ENCODE assay signal across 8 cellular contexts in the genomic region with DNA sequence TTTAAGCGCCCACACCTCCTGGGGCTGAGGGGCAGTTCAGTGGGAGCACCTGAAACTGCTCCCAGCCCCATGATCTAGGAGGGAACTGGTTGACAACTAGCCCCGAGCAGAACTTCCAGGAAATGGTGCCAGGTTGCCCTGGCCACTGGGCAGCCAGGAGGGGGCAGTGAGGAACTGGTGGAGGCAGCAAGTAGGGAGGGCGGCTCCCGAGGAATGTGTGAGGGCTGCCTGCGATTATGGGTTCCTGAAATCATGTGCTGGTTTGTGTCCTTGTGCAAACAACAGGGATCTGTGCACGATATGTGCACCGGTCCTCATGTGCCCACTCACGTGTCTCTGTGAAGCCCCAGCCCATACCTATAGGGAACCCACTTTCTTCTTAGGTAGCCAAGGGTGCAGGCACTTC. TPM values are rescaled to one million over a fixed set of nuclear protein-coding genes. Genes with fewer than 3 reads are reported as not detected.
DNase-seq lines count a peak whose midpoint lies in the region; ATAC-seq and TF ChIP-seq lines count a peak whose summit lies in the region.

No MANE protein-coding gene starts in this region.

- no peaks in the 10 kb centered on the region for H3K27me3 Mint-ChIP-seq in chondrocyte (ENCODE audit: low read depth)

- H3K27ac ChIP-seq in stomach smooth muscle (ENCODE audit: low read length), result peak overlapping the region; percentile 81

- peak overlapping the region in 1 of 2 donors; percentile 23 for H3K9ac ChIP-seq in stomach smooth muscle (ENCODE audit: low read length in 2 of 2)

- H3K4me1 ChIP-seq in stomach smooth muscle (ENCODE audit: control insufficient read depth, insufficient read depth, low read length), result peaks cover 63% of the 10 kb centered on the region

- peak; percentile 29; the same call in 1 of the 2 replicates for TF ChIP-seq CTCF in LNCAP (IDR thresholded peaks at IDR 0.05)
- peak; percentile 77 for TF ChIP-seq CTCF in chondrocyte (IDR thresholded peaks at IDR 0.05)

- no peaks in the 10 kb centered on the region for H3K9me3 ChIP-seq in stomach smooth muscle (ENCODE audit: control insufficient read depth in 2 of 2, low read length in 2 of 2)

- H3K4me3 Mint-ChIP-seq in chondrocyte (ENCODE audit: unreplicated experiment), result no peak overlapping the region

- ATAC-seq in left lobe of liver (peak; percentile 72), GM19452 (IDR thresholded peaks at IDR 0.05; ENCODE audit: unreplicated experiment) (no peak)
- no peak for ATAC-seq in activated naive CD4-positive, alpha-beta T cell treated with anti-CD3 and anti-CD28 coated beads, Interleukin-2, amount 50 U/mL, for 72 hours

- H3K4me1 Mint-ChIP-seq in chondrocyte (ENCODE audit: low read depth), result peaks cover 46% of the 10 kb centered on the region

- no peaks in the 10 kb centered on the region for H3K9me3 Mint-ChIP-seq in chondrocyte (ENCODE audit: low read depth)
- no peaks in the 10 kb centered on the region for H3K9me3 Mint-ChIP-seq in activated naive CD4-positive, alpha-beta T cell treated with anti-CD3 and anti-CD28 coated beads, Interleukin-2, amount 50 U/mL, for 72 hours

- H3K27me3 ChIP-seq in stomach smooth muscle (ENCODE audit: control insufficient read depth in 1 of 2, insufficient read depth in 2 of 2, low read length in 2 of 2), result peaks cover 0 to 3% of the 10 kb centered on the region in 2 donors

- H3K36me3 ChIP-seq in stomach smooth muscle (ENCODE audit: control insufficient read depth in 2 of 2, insufficient read depth in 2 of 2, low read length in 2 of 2), result peaks cover 3 to 7% of the 10 kb centered on the region in 2 donors

- H3K36me3 Mint-ChIP-seq in chondrocyte (ENCODE audit: low read depth), result peaks cover 3% of the 10 kb centered on the region
- H3K36me3 Mint-ChIP-seq in activated naive CD4-positive, alpha-beta T cell treated with anti-CD3 and anti-CD28 coated beads, Interleukin-2, amount 50 U/mL, for 72 hours, result no peaks in the 10 kb centered on the region

- DNase-seq in EH (ENCODE audit: low read depth) (peak; percentile 68), chondrocyte (ENCODE audit: low spot score) (no peak), left lobe of liver (ENCODE audit: low spot score) (peak; percentile 56), NCI-H128 (lab: John Stamatoyannopoulos, UW; ENCODE audit: unreplicated experiment) (no peak)
- no peak for DNase-seq in activated naive CD4-positive, alpha-beta T cell treated with anti-CD3 and anti-CD28 coated beads, Interleukin-2, amount 50 U/mL, for 72 hours (ENCODE audit: low spot score in 2 of 2)

- peak overlapping the region; percentile 90 for H3K27ac Mint-ChIP-seq in chondrocyte (ENCODE audit: unreplicated experiment)
- H3K27ac Mint-ChIP-seq in activated naive CD4-positive, alpha-beta T cell treated with anti-CD3 and anti-CD28 coated beads, Interleukin-2, amount 50 U/mL, for 72 hours, result peak overlapping the region in 1 of 2 donors; percentile 39

- peak overlapping the region in 1 of 2 donors; percentile 15 for H3K4me3 ChIP-seq in stomach smooth muscle (ENCODE audit: low read length in 2 of 2)

RNA-seq across cellular contexts. Expression of a gene that starts 9.9 kb away (rescaled TPM):
- total RNA-seq in chondrocyte (0.26 to 0.56 TPM (median 0.32 TPM) in 3 replicates), left lobe of liver (not detected)
- under 1 TPM; 0.25 to 0.72 TPM for total RNA-seq in activated naive CD4-positive, alpha-beta T cell treated with anti-CD3 and anti-CD28 coated beads, Interleukin-2, amount 50 U/mL, for 72 hours

RNA-seq across cellular contexts. Expression of a gene that starts 19.2 kb away (rescaled TPM):
- total RNA-seq in chondrocyte, result not detected in 3 replicates
- total RNA-seq in left lobe of liver, result not detected
- not detected for total RNA-seq in activated naive CD4-positive, alpha-beta T cell treated with anti-CD3 and anti-CD28 coated beads, Interleukin-2, amount 50 U/mL, for 72 hours

RNA-seq across cellular contexts. Expression of a gene that starts 27.7 kb away (rescaled TPM):
- total RNA-seq in chondrocyte (not detected in 3 replicates), left lobe of liver (101 TPM)
- total RNA-seq in activated naive CD4-positive, alpha-beta T cell treated with anti-CD3 and anti-CD28 coated beads, Interleukin-2, amount 50 U/mL, for 72 hours, result not detected

RNA-seq across cellular contexts. Expression of a gene that starts 35.6 kb away (rescaled TPM):
- total RNA-seq in chondrocyte (42.0 to 54.0 TPM (median 50.3 TPM) in 3 replicates), left lobe of liver (7.1 TPM)
- total RNA-seq in activated naive CD4-positive, alpha-beta T cell treated with anti-CD3 and anti-CD28 coated beads, Interleukin-2, amount 50 U/mL, for 72 hours, result 10 to 100 TPM in 1 of 2 donors, 1 to 10 TPM in 1; 5.5 to 14.7 TPM

Comparison
In these comparisons a context has a peak if more than half of its experiments do, and no peak if none do; other contexts are left out.
1. DNase-seq: peak in EH (single experiment) and left lobe of liver (single experiment); none in chondrocyte (single experiment), activated naive CD4-positive, alpha-beta T cell treated with anti-CD3 and anti-CD28 coated beads, Interleukin-2, amount 50 U/mL, for 72 hours (0 of 2) and NCI-H128 (single experiment).
2. RNA of a gene that starts 27.7 kb away (total RNA-seq): 101 TPM in left lobe of liver (single experiment); not detected in chondrocyte and not detected in activated naive CD4-positive, alpha-beta T cell treated with anti-CD3 and anti-CD28 coated beads, Interleukin-2, amount 50 U/mL, for 72 hours; every median in the first group is over 100 times any median in the second.